Comparison of ENCODE assay signal across 31 cellular contexts in the genomic region with DNA sequence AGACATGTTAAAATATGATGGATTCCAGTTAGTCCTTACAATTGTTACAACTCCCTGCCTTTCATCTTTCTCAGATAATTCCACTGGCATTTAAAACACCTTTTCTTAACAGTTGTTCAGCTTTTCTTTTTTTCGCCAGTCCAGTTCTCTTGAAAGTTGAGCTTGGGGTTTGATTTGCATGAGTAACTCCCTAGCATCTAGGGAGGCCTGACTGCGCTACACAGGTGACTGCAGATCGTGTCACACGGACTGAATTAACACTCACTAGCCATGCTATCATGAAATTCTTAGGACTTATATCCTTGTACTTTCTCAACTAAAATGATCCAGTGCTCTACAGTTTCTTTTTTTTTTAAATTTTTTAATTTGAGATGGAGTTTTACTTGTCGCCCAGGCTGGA.
"Had no signal": no experiment of that assay in that cellular context is flagged by ENCODE, and none has a peak within 500 bp of the region (broad histone marks: within the 10 kb centered on the region; RNA-seq: fewer than 3 reads in every experiment).

No MANE protein-coding gene starts in this region.

- H3K36me3 ChIP-seq: ascending aorta, cardiac muscle cell had no signal

- H3K9me3 ChIP-seq: ascending aorta had no signal

- H3K27ac ChIP-seq: ascending aorta, cardiac muscle cell, VCaP had no signal

- H3K4me1 ChIP-seq: ascending aorta had no signal

- ATAC-seq: activated CD8-positive, alpha-beta T cell treated with anti-CD3 and anti-CD28 coated beads for 36 hours; activated naive CD4-positive, alpha-beta T cell treated with anti-CD3 and anti-CD28 coated beads, Interleukin-2, amount 50 U/mL, for 72 hours; activated naive CD8-positive, alpha-beta T cell treated with anti-CD3 and anti-CD28 coated beads, Interleukin-2, amount 50 U/mL, for 24 hours; activated T-cell treated with anti-CD3 and anti-CD28 coated beads, Interleukin-2, amount 50 U/mL, for 4 hours; activated T-cell treated with anti-CD3 and anti-CD28 coated beads, Interleukin-2, amount 50 U/mL, for 72 hours; activated T-helper 17 cell treated with anti-CD3 and anti-CD28 coated beads, Interleukin-2, amount 50 U/mL, for 72 hours had no signal

- DNase-seq: activated B cell treated with CpG ODN at 0.5 μM for 24 hours; activated CD4-positive, alpha-beta memory T cell treated with anti-CD3 and anti-CD28 coated beads for 36 hours; activated CD4-positive, alpha-beta T cell treated with anti-CD3 and anti-CD28 coated beads for 4 hours; activated CD4-positive, alpha-beta T cell treated with anti-CD3 and anti-CD28 coated beads, Interleukin-2, amount 10 ng/mL, durations not matched to agents 24 days and 14 days; activated CD4-positive, alpha-beta T cell treated with anti-CD3 and anti-CD28 coated beads, Interleukin-2, amount 50 U/mL, for 1 hour; activated CD4-positive, alpha-beta T cell treated with anti-CD3 and anti-CD28 coated beads, Interleukin-2, amount 50 U/mL, for 4 hours; activated CD4-positive, CD25-positive, alpha-beta regulatory T cell treated with anti-CD3 and anti-CD28 coated beads, Interleukin-2, amount 50 U/mL, for 72 hours; activated CD8-positive, alpha-beta memory T cell treated with anti-CD3 and anti-CD28 coated beads, Interleukin-2, amount 50 U/mL, for 4 hours; activated CD8-positive, alpha-beta T cell treated with anti-CD3 and anti-CD28 coated beads for 36 hours; activated effector memory CD4-positive, alpha-beta T cell treated with anti-CD3 and anti-CD28 coated beads, Interleukin-2, amount 50 U/mL, for 16 hours; activated gamma-delta T cell treated with Interleukin-2 at 50 U/mL for 16 hours; activated naive CD4-positive, alpha-beta T cell; activated naive CD4-positive, alpha-beta T cell treated with anti-CD3 and anti-CD28 coated beads for 36 hours; activated naive CD4-positive, alpha-beta T cell treated with anti-CD3 and anti-CD28 coated beads, Interleukin-2, amount 50 U/mL, for 16 hours; activated naive CD8-positive, alpha-beta T cell treated with anti-CD3 and anti-CD28 coated beads, Interleukin-2, amount 10 ng/mL, durations not matched to agents 7 days and 5 days; activated naive CD8-positive, alpha-beta T cell treated with anti-CD3 and anti-CD28 coated beads, Interleukin-2, amount 50 U/mL, for 24 hours; activated T-cell treated with anti-CD3 and anti-CD28 coated beads for 4 hours; activated T-cell treated with anti-CD3 and anti-CD28 coated beads, Interleukin-2, amount 50 U/mL, for 1 hour; activated T-cell treated with anti-CD3 and anti-CD28 coated beads, Interleukin-2, amount 50 U/mL, for 4 hours; activated T-cell treated with anti-CD3 and anti-CD28 coated beads, Interleukin-2, amount 50 U/mL, for 72 hours; amygdala; anterior cingulate cortex; caudate nucleus; T-helper 1 cell; T-helper 2 cell; T-helper 9 cell had no signal

- H3K4me3 ChIP-seq: ascending aorta, cardiac muscle cell had no signal

- H3K27me3 ChIP-seq: ascending aorta, cardiac muscle cell had no signal
